In the genomic region with DNA sequence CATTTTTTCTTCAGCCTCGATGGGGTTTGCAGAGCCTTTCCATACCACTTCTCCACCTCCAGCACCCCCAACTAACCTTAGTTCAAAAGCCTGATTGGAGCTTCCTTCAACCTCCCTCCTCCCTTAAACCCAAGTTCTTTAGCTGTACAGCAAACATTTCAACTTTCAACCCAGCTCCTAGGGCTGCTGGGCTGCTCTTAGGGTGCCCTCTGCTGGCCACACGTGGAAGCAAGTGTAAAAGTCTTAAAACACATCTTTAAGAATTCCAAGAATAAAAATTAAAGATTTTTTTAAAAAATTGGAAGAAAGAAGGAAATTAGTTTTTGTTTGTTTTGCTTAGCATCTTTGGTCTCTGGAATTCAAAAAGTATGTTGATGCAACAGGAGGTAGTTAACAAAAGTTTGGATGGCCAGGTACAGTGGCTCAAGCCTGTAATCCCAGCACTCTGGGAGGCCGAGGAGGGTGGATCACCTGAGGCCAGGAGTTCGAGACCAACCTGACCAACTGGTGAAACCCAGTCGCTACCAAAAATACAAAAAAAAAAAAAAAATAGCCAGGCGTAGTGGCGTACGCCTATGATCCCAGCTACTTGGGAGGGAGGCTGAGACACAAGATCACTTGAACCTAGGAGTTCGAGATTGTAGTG, we compare ENCODE assay signal across 8 cellular contexts. TPM values are rescaled to one million over a fixed set of nuclear protein-coding genes. Genes with fewer than 3 reads are reported as not detected.
DNase-seq lines count a peak whose midpoint lies in the region; ATAC-seq and TF ChIP-seq lines count a peak whose summit lies in the region.

No MANE protein-coding gene starts in this region.

- no peak for ATAC-seq in GM19397 (IDR thresholded peaks at IDR 0.05; ENCODE audit: unreplicated experiment)

- no peaks in the 10 kb centered on the region for H3K9me2 ChIP-seq in neural cell (ENCODE audit: insufficient read depth, low read length)

- H3K27ac ChIP-seq in fibroblast of lung (ENCODE audit: insufficient read depth, low read length) = no peak overlapping the region
- H3K27ac ChIP-seq in neural cell (ENCODE audit: low read length) = no peak overlapping the region
- H3K27ac ChIP-seq in thyroid gland = no peak overlapping the region

- H3K4me1 ChIP-seq in fibroblast of lung (ENCODE audit: control insufficient read depth, extremely low read depth, insufficient read depth, low read length) (no peaks in the 10 kb centered on the region), thyroid gland (peaks cover 0 to 5% of the 10 kb centered on the region in 2 donors)

- no peak for TF ChIP-seq EP300 in neural cell (conservative IDR thresholded peaks at IDR 0.05; ENCODE audit: poor library complexity, severe bottlenecking)

- no peak overlapping the region for H3K4me2 ChIP-seq in fibroblast of lung (ENCODE audit: extremely low read depth, insufficient read depth, low read length)
- no peak overlapping the region for H3K4me2 ChIP-seq in neural cell (ENCODE audit: low read length)

- intact Hi-C loops in thyroid gland (cut with DNase I) = loop anchor here (5.0 kb wide), 1 partner anchor 85 kb away; no protein-coding TSS in a partner anchor

- peak; percentile 90 for TF ChIP-seq RAD21 in neural cell (conservative IDR thresholded peaks at IDR 0.05)

- TF ChIP-seq CTCF in AG04449 (IDR thresholded peaks at IDR 0.05; ENCODE audit: insufficient read depth, low read length, missing control alignments) = peak; percentile 72
- TF ChIP-seq CTCF in GM12872 (IDR thresholded peaks at IDR 0.05; ENCODE audit: insufficient read depth, low read depth, low read length) = peak; percentile 80
- peak; percentile 78 to 96 for TF ChIP-seq CTCF in fibroblast of lung (conservative IDR thresholded peaks at IDR 0.05 in 1 of 2, IDR thresholded peaks at IDR 0.05 in 1 of 2; ENCODE audit: low read depth in 1 of 2, low read length in 2 of 2)
- peak; percentile 86 for TF ChIP-seq CTCF in neural cell (IDR thresholded peaks at IDR 0.05; ENCODE audit: poor library complexity, severe bottlenecking)
- TF ChIP-seq CTCF in thyroid gland (IDR thresholded peaks at IDR 0.05) = peak; percentile 79 to 96 (median 84)

- peak; percentile 19 for DNase-seq in AG04449 (ENCODE audit: low read depth, low spot score)
- peak; percentile 50 for DNase-seq in NCI-H748 treated with DMSO at 0.1 percent for 48 hours (lab: John Stamatoyannopoulos, UW)
- peak; percentile 14 for DNase-seq in activated T-cell treated with anti-CD3 and anti-CD28 coated beads for 24 hours (ENCODE audit: low read depth)
- DNase-seq in fibroblast of lung (ENCODE audit: low read depth in 2 of 2) = peak; percentile 45 to 82
- DNase-seq in thyroid gland = peak; percentile 59 to 75

- CTCF ChIA-PET in AG04449 (lab: Yijun Ruan, JAX) = interaction anchor here (0.6 to 3.7 kb wide), 31 partner anchors 9 to 590 kb away, joined by 3 to 36 read pairs (median 5); partner anchors contain the start of genes HABP4 and PRXL2C

- no peaks in the 10 kb centered on the region for H3K9me3 ChIP-seq in fibroblast of lung (ENCODE audit: control insufficient read depth, insufficient read depth, low read depth, low read length)
- H3K9me3 ChIP-seq in neural cell (ENCODE audit: low read length) = no peaks in the 10 kb centered on the region
- H3K9me3 ChIP-seq in thyroid gland = no peaks in the 10 kb centered on the region

- H3K27me3 ChIP-seq in fibroblast of lung (ENCODE audit: control insufficient read depth, insufficient read depth, low read length) (no peaks in the 10 kb centered on the region), neural cell (ENCODE audit: insufficient read depth, low read depth, low read length) (no peaks in the 10 kb centered on the region), thyroid gland (no peaks in the 10 kb centered on the region)

- no peak for TF ChIP-seq POLR2A in thyroid gland (IDR thresholded peaks at IDR 0.05)

- POLR2A ChIA-PET in AG04449 (lab: Yijun Ruan, JAX) = no interaction called here

- H3K79me2 ChIP-seq in fibroblast of lung (ENCODE audit: control insufficient read depth, insufficient read depth, low read length) (no peaks in the 10 kb centered on the region), neural cell (replicated peaks; ENCODE audit: insufficient read depth, low read length) (no peaks in the 10 kb centered on the region)

- H2AFZ ChIP-seq in fibroblast of lung (ENCODE audit: low read length) (no peak overlapping the region), neural cell (ENCODE audit: low read depth, low read length) (no peak overlapping the region)

- no peaks in the 10 kb centered on the region for H3F3A ChIP-seq in neural cell (ENCODE audit: insufficient read depth, low read length, poor library complexity, severe bottlenecking)

- H3K9ac ChIP-seq in fibroblast of lung (ENCODE audit: insufficient read depth, low read length) (no peak overlapping the region), neural cell (ENCODE audit: low read length) (no peak overlapping the region)

- H4K20me1 ChIP-seq in fibroblast of lung (ENCODE audit: control insufficient read depth, extremely low read depth, insufficient read depth, low read length) = no peaks in the 10 kb centered on the region
- H4K20me1 ChIP-seq in neural cell (ENCODE audit: insufficient read depth) = no peaks in the 10 kb centered on the region

- 49 to 58% methylated on average over 9 of the region's 9 CpGs for WGBS in thyroid gland, 2 donors

- H3K36me3 ChIP-seq in fibroblast of lung (ENCODE audit: control insufficient read depth, insufficient read depth, low read length) = no peaks in the 10 kb centered on the region
- no peaks in the 10 kb centered on the region for H3K36me3 ChIP-seq in neural cell (ENCODE audit: insufficient read depth, low read length)
- peaks cover 6 to 7% of the 10 kb centered on the region in 2 donors for H3K36me3 ChIP-seq in thyroid gland

- no peak overlapping the region for H3K4me3 ChIP-seq in AG04449 (ENCODE audit: low read depth, low read length)
- H3K4me3 ChIP-seq in fibroblast of lung (replicated peaks in 1 of 4; ENCODE audit: control extremely low read depth in 1 of 4, insufficient read depth in 1 of 4, low read depth in 3 of 4, low read length in 4 of 4) = no peak overlapping the region
- H3K4me3 ChIP-seq in neural cell (ENCODE audit: low read length) = no peak overlapping the region
- H3K4me3 ChIP-seq in thyroid gland (replicated peaks in 1 of 3) = no peak overlapping the region

TF ChIP-seq in neural cell, 6 proteins besides CTCF, POLR2A, EP300 and RAD21:
- TF ChIP-seq REST (IDR thresholded peaks at IDR 0.05; ENCODE audit: borderline replicate concordance) (no peak), SMC3 (conservative IDR thresholded peaks at IDR 0.05; ENCODE audit: poor library complexity) (peak; percentile 84), POLR2AphosphoS5 (IDR thresholded peaks at IDR 0.05) (no peak), MXI1 (conservative IDR thresholded peaks at IDR 0.05; ENCODE audit: poor library complexity, severe bottlenecking) (no peak), EZH2 (IDR thresholded peaks at IDR 0.05; ENCODE audit: borderline replicate concordance, insufficient read depth, low read length, poor library complexity, severe bottlenecking) (no peak)
TF ChIP-seq in neural cell: peak in this region for 1.

RNA-seq across cellular contexts. Expression of gene HSD17B3, which starts 15.5 kb away (rescaled TPM):
- total RNA-seq in fibroblast of lung (0.17 TPM in 1 of 2 replicates, not detected in the other), thyroid gland (1 to 10 TPM in 3 of 4 donors, not detected in 1; 2.0 to 6.0 (median 2.2) TPM)
- polyA plus RNA-seq in fibroblast of lung (not detected in 2 replicates), neural cell (not detected in 2 replicates)
- not detected in 2 replicates for polyA plus RNA-seq in fibroblast of lung (2012)
- polyA minus RNA-seq in fibroblast of lung (ENCODE audit: low replicate concordance) (not detected in 2 replicates), neural cell (not detected in 2 replicates)

Comparison
In these comparisons a context has a peak if more than half of its experiments do, and no peak if none do; other contexts are left out.
1. DNase-seq: peak in every context shown above with its lines; median percentile 67 in thyroid gland; 64 in fibroblast of lung; 50 in NCI-H748 treated with DMSO at 0.1 percent for 48 hours; 19 in AG04449; 14 in activated T-cell treated with anti-CD3 and anti-CD28 coated beads for 24 hours.